In genomic region chr2:10120938-10121574, GRCh38 we compare ENCODE assay signal across 8 cellular contexts. TPM values are rescaled to one million over a fixed set of nuclear protein-coding genes. Genes with fewer than 3 reads are reported as not detected.
DNase-seq lines count a peak whose midpoint lies in the region; ATAC-seq and TF ChIP-seq lines count a peak whose summit lies in the region.

No MANE protein-coding gene starts in this region.

- no peak for ATAC-seq in heart right ventricle
- ATAC-seq in HG02840 (IDR thresholded peaks at IDR 0.05; ENCODE audit: low FRiP score, unreplicated experiment) = no peak
- ATAC-seq in GM19351 (IDR thresholded peaks at IDR 0.05; ENCODE audit: unreplicated experiment) = no peak

- CTCF ChIA-PET in PC-9 (lab: Charles Lee) = no interaction called here

- DNase-seq in heart right ventricle = no peak
- no peak for DNase-seq in cardiac septum (ENCODE audit: low spot score)
- DNase-seq in PC-9 = peak; percentile 13 to 40
- no peak for DNase-seq in islet precursor cell

- H3K27me3 ChIP-seq in heart right ventricle = peaks cover 11 to 27% (median 18%) of the 10 kb centered on the region in 7 donors
- no peaks in the 10 kb centered on the region for H3K27me3 ChIP-seq in PC-9 (ENCODE audit: insufficient read depth, low read depth)
- no peaks in the 10 kb centered on the region for H3K27me3 ChIP-seq in endocrine pancreas (ENCODE audit: control insufficient read depth, insufficient read depth, low read length)
- H3K27me3 ChIP-seq in neutrophil = no peaks in the 10 kb centered on the region

- H3K4me3 ChIP-seq in heart right ventricle (peak overlapping the region; percentile 23 to 82 (median 64)), PC-9 (peak overlapping the region; percentile 88), endocrine pancreas (ENCODE audit: control insufficient read depth, insufficient read depth, low read length) (peak overlapping the region; percentile 64), neutrophil (ENCODE audit: low read depth in 1 of 2, low read length in 1 of 2) (peak overlapping the region; percentile 89 to 91)

- peaks cover 47% of the 10 kb centered on the region for H3K79me2 ChIP-seq in PC-9 (ENCODE audit: low read depth)

- H3K9me3 ChIP-seq in heart right ventricle (no peaks in the 10 kb centered on the region), PC-9 (ENCODE audit: insufficient read depth, low read depth) (no peaks in the 10 kb centered on the region), endocrine pancreas (ENCODE audit: control insufficient read depth, low read length) (no peaks in the 10 kb centered on the region), neutrophil (no peaks in the 10 kb centered on the region)

- H3K9me2 ChIP-seq in PC-9 (ENCODE audit: insufficient read depth) = no peaks in the 10 kb centered on the region

- 47 to 52% methylated on average over 9 of the region's 9 CpGs for WGBS in heart right ventricle, 2 donors

- no peak overlapping the region for H3K9ac ChIP-seq in endocrine pancreas (ENCODE audit: control insufficient read depth, insufficient read depth, low read length)

- H2AFZ ChIP-seq in PC-9 = peak overlapping the region; percentile 73

- no TSS peak for BruUV-seq in PC-9 (replicated peaks; lab: Mats Ljungman, UMichigan)

- TF ChIP-seq CTCF in heart right ventricle (IDR thresholded peaks at IDR 0.05) (no peak), PC-9 (conservative IDR thresholded peaks at IDR 0.05) (no peak), neutrophil (IDR thresholded peaks at IDR 0.05) (no peak)

- intact Hi-C loops in heart right ventricle (cut with DNase I) = loop anchor here in 7 of 10 donors (5.0 to 10.0 kb wide), 6 partner anchors 184 to 546 kb away; partner anchors contain the start of gene HPCAL1 (in 1 of the 7)
- intact Hi-C loops in cardiac septum (cut with DNase I) = no loop called here
- intact Hi-C loops in PC-9 (cut with micrococcal nuclease; ENCODE audit: unreplicated experiment) = loop anchor here (5.0 kb wide), 1 partner anchor 324 kb away; no protein-coding TSS in a partner anchor

- H3F3A ChIP-seq in PC-9 (ENCODE audit: insufficient read depth, low read depth) = peaks cover 68% of the 10 kb centered on the region

- POLR2A ChIA-PET in PC-9 (lab: Charles Lee; ENCODE audit: unreplicated experiment) = interaction anchor here (0.7 kb wide), 1 partner anchor 16 kb away, joined by 11 read pairs; no protein-coding TSS in a partner anchor

- H3K36me3 ChIP-seq in heart right ventricle (no peaks in the 10 kb centered on the region), PC-9 (ENCODE audit: low read depth) (peaks cover 5% of the 10 kb centered on the region; the same call in 1 of the 2 replicates), endocrine pancreas (ENCODE audit: control insufficient read depth, insufficient read depth, low read length) (no peaks in the 10 kb centered on the region), neutrophil (no peaks in the 10 kb centered on the region)

- H3K4me1 ChIP-seq in heart right ventricle (peaks cover 14 to 69% (median 29%) of the 10 kb centered on the region in 9 donors), PC-9 (replicated peaks; ENCODE audit: insufficient read depth) (peaks cover 44% of the 10 kb centered on the region), endocrine pancreas (ENCODE audit: control insufficient read depth, insufficient read depth, low read length) (no peaks in the 10 kb centered on the region), neutrophil (ENCODE audit: control insufficient read depth in 1 of 2, insufficient read depth in 1 of 2, low read depth in 1 of 2, low read length in 1 of 2) (peaks cover 86 to 95% of the 10 kb centered on the region in 2 experiments)

- H3K27ac ChIP-seq in heart right ventricle (peak overlapping the region in 6 of 10 donors; percentile 47 to 82 (median 70)), PC-9 (peak overlapping the region; percentile 93), neutrophil (peak overlapping the region; percentile 87)

- peak overlapping the region; percentile 92 for H3K4me2 ChIP-seq in PC-9

- H4K20me1 ChIP-seq in PC-9 (ENCODE audit: insufficient read depth) = 0 out of 2 replicates have a peak, but pooled peaks cover 9% of the 10 kb centered on the region

RNA-seq across cellular contexts. Expression of gene RRM2, which starts 1.5 kb away (rescaled TPM):
- total RNA-seq in heart right ventricle (10 to 100 TPM in 1 of 10 donors, 1 to 10 TPM in 5, under 1 TPM in 4; 0.08 to 18.7 (median 1.3) TPM), cardiac septum (0.35 TPM), PC-9 (2021) (90.4 and 105 TPM in 2 replicates)
- under 1 TPM; 0.22 to 0.28 TPM for polyA plus RNA-seq in heart right ventricle

RNA-seq across cellular contexts. Expression of gene CYS1, which starts 40.8 kb away (rescaled TPM):
- 1 to 10 TPM in 9 of 10 donors, under 1 TPM in 1; 0.77 to 7.2 (median 4.2) TPM for total RNA-seq in heart right ventricle
- 1 to 10 TPM in 1 of 2 donors, under 1 TPM in 1; 0.38 to 1.2 TPM for polyA plus RNA-seq in heart right ventricle
- total RNA-seq in cardiac septum = 3.8 TPM
- 0.43 and 0.61 TPM in 2 replicates for total RNA-seq in PC-9 (2021)

Comparison
In these comparisons a context has a peak if more than half of its experiments do, and no peak if none do; other contexts are left out.
1. DNase-seq: peak in PC-9 (2 of 2); none in heart right ventricle (0 of 2), cardiac septum (single experiment) and islet precursor cell (single experiment).
2. Peak in every context shown above with its lines, with median percentiles within 50 percentile points of each other: H3K27ac ChIP-seq and H3K4me3 ChIP-seq.